1 cellular context compared by ENCODE assay signal in the genomic region with DNA sequence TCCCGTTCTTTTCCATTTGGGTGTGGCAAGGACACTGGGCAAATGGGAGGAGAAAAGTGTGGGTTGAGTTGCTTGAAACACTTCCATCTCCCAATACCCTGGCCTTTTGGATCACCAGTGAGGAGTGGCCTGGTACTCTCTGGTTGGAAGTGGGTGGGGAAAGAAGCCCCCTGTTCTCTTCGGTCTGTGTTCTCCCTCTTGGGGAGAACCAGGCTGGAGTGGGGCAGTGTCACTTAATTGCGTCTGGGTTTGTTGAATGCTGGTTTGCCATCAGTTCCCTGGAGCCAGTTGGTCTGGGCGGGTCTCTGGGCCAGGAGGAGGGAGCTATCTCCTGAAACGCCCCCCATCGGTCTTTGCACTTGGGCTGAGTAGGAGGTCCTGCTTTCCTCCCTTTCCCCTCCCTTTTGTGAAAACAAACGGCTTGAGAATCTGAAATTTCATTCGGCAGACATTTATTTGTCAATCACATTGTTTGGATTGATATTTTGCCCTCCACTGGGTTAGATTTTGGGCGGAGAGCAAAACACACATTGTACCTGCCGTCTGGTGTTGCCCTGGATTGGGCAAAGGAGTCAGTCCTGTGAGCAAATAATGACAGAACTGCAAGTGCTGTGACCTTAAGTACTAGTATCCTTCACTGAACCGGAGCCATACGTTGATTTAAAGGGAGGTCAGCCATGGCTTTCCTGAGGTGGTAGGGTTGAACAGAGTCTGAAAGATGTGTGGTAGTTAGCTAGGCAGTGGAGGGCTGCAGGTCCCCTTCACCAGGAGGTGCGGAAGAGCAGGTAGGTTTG.
TF ChIP-seq lines count a peak whose summit lies in the region.

No MANE protein-coding gene starts in this region.

TF ChIP-seq in WTC11, 78 proteins besides CTCF, POLR2A, EP300 and RAD21 (continued from another document):
- TF ChIP-seq, protein P1, sequence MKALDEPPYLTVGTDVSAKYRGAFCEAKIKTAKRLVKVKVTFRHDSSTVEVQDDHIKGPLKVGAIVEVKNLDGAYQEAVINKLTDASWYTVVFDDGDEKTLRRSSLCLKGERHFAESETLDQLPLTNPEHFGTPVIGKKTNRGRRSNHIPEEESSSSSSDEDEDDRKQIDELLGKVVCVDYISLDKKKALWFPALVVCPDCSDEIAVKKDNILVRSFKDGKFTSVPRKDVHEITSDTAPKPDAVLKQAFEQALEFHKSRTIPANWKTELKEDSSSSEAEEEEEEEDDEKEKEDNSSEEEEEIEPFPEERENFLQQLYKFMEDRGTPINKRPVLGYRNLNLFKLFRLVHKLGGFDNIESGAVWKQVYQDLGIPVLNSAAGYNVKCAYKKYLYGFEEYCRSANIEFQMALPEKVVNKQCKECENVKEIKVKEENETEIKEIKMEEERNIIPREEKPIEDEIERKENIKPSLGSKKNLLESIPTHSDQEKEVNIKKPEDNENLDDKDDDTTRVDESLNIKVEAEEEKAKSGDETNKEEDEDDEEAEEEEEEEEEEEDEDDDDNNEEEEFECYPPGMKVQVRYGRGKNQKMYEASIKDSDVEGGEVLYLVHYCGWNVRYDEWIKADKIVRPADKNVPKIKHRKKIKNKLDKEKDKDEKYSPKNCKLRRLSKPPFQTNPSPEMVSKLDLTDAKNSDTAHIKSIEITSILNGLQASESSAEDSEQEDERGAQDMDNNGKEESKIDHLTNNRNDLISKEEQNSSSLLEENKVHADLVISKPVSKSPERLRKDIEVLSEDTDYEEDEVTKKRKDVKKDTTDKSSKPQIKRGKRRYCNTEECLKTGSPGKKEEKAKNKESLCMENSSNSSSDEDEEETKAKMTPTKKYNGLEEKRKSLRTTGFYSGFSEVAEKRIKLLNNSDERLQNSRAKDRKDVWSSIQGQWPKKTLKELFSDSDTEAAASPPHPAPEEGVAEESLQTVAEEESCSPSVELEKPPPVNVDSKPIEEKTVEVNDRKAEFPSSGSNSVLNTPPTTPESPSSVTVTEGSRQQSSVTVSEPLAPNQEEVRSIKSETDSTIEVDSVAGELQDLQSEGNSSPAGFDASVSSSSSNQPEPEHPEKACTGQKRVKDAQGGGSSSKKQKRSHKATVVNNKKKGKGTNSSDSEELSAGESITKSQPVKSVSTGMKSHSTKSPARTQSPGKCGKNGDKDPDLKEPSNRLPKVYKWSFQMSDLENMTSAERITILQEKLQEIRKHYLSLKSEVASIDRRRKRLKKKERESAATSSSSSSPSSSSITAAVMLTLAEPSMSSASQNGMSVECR (CRISPR knock-in tag; IDR thresholded peaks at IDR 0.05; ENCODE audit: borderline replicate concordance), result no peak
- TF ChIP-seq ZNF671 (CRISPR knock-in tag; IDR thresholded peaks at IDR 0.05) (no peak), IRF2 (CRISPR knock-in tag; IDR thresholded peaks at IDR 0.05; ENCODE audit: borderline replicate concordance, low read depth) (no peak), SOX15 (CRISPR knock-in tag; IDR thresholded peaks at IDR 0.05) (no peak), ETV6 (CRISPR knock-in tag; IDR thresholded peaks at IDR 0.05) (no peak)
- TF ChIP-seq, protein P2, sequence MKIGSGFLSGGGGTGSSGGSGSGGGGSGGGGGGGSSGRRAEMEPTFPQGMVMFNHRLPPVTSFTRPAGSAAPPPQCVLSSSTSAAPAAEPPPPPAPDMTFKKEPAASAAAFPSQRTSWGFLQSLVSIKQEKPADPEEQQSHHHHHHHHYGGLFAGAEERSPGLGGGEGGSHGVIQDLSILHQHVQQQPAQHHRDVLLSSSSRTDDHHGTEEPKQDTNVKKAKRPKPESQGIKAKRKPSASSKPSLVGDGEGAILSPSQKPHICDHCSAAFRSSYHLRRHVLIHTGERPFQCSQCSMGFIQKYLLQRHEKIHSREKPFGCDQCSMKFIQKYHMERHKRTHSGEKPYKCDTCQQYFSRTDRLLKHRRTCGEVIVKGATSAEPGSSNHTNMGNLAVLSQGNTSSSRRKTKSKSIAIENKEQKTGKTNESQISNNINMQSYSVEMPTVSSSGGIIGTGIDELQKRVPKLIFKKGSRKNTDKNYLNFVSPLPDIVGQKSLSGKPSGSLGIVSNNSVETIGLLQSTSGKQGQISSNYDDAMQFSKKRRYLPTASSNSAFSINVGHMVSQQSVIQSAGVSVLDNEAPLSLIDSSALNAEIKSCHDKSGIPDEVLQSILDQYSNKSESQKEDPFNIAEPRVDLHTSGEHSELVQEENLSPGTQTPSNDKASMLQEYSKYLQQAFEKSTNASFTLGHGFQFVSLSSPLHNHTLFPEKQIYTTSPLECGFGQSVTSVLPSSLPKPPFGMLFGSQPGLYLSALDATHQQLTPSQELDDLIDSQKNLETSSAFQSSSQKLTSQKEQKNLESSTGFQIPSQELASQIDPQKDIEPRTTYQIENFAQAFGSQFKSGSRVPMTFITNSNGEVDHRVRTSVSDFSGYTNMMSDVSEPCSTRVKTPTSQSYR (CRISPR knock-in tag; IDR thresholded peaks at IDR 0.05), result no peak
- TF ChIP-seq, protein P3, sequence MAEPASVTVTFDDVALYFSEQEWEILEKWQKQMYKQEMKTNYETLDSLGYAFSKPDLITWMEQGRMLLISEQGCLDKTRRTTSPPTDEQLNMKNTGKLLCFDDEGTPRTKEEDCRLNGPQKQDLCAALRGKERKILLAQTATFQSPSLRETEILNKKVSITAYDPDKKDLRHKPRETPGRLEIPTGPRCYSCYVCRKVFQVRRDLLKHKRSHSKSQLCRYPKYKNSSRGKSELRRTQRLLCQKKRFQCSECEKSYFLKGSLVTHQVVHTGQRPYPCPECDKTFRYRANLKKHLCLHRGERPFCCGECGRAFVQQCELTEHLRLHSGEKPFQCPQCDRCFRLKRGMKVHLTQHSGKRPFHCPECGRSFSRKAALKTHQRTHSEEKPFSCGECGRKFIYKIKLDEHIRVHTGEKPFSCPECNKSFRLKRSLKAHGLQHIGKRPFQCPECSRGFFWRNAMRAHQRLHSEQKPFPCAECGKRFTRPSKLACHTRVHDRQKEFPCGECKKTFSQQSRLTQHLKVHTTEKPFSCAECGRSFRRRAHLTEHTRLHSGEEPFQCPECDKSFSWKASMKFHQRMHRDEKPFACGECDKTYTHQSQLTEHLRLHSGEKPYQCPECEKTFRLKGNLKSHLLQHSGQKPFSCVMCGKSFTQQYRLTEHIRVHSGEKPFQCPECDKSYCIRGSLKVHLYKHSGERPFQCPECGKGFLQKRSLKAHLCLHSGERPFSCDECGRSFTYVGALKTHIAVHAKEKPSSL (CRISPR knock-in tag; conservative IDR thresholded peaks at IDR 0.05), result no peak
